15 cellular contexts compared by ENCODE assay signal in genomic region chr2:62708751-62709150, GRCh38. TPM values are rescaled to one million over a fixed set of nuclear protein-coding genes. Genes with fewer than 3 reads are reported as not detected.
A peak's percentile ranks its signal among the peaks of the same experiment; 100 is the strongest.
DNase-seq lines count a peak whose midpoint lies in the region; ATAC-seq, FAIRE-seq and TF ChIP-seq lines count a peak whose summit lies in the region.
"Had no signal": no experiment of that assay in that cellular context is flagged by ENCODE, and none has a peak within 500 bp of the region (broad histone marks: within the 10 kb centered on the region; RNA-seq: fewer than 3 reads in every experiment).

No MANE protein-coding gene starts in this region.

- H3K9ac ChIP-seq in mammary epithelial cell (ENCODE audit: insufficient read depth, low read length): no peak overlapping the region
- peak overlapping the region; percentile 96 for H3K9ac ChIP-seq in mesenchymal stem cell (ENCODE audit: low read length)

- H2BK5ac ChIP-seq in mesenchymal stem cell (ENCODE audit: low read depth, low read length, poor library complexity, severe bottlenecking): no peak overlapping the region

- H4K20me1 ChIP-seq in mammary epithelial cell (ENCODE audit: insufficient read depth, low read length): no peaks in the 10 kb centered on the region

- H3K4ac ChIP-seq in mesenchymal stem cell (ENCODE audit: low read depth in 1 of 2, low read length in 2 of 2): no peak overlapping the region

- intact Hi-C loops in left ventricle myocardium inferior (cut with micrococcal nuclease): no loop called here
- intact Hi-C loops in left ventricle myocardium superior (cut with micrococcal nuclease): no loop called here
- intact Hi-C loops in mammary epithelial cell (cut with micrococcal nuclease): loop anchor here (10.0 kb wide), 1 partner anchor 104 kb away; no protein-coding TSS in a partner anchor
- intact Hi-C loops in lower lobe of right lung (cut with DNase I): no loop called here
- intact Hi-C loops in body of pancreas (cut with DNase I): no loop called here

- H2AFZ ChIP-seq in mammary epithelial cell (ENCODE audit: low read depth, low read length) (no peak overlapping the region), mesenchymal stem cell (ENCODE audit: low read depth, low read length) (no peak overlapping the region)

- H4K91ac ChIP-seq in mesenchymal stem cell (ENCODE audit: low read length): no peak overlapping the region

- peak overlapping the region; percentile 88 for H3K4me2 ChIP-seq in mammary epithelial cell (ENCODE audit: insufficient read depth, low read depth, low read length)
- no peak overlapping the region for H3K4me2 ChIP-seq in mesenchymal stem cell (ENCODE audit: low read length, poor library complexity, severe bottlenecking)

- H3K79me1 ChIP-seq in mesenchymal stem cell (replicated peaks; ENCODE audit: low read length, poor library complexity, severe bottlenecking): peaks cover 11% of the 10 kb centered on the region

- peak; percentile 35 for FAIRE-seq in urothelium cell line (lab: Jason Lieb, UNC)

- no peak overlapping the region for H3K14ac ChIP-seq in mesenchymal stem cell (ENCODE audit: low read length in 2 of 2)

- H2BK12ac ChIP-seq in mesenchymal stem cell (ENCODE audit: low read length in 2 of 2): no peak overlapping the region

- H3K9me3 ChIP-seq in left ventricle myocardium inferior (replicated peaks) (no peaks in the 10 kb centered on the region), mammary epithelial cell (replicated peaks; ENCODE audit: insufficient read depth, low read length) (peaks cover 7% of the 10 kb centered on the region), mesenchymal stem cell (ENCODE audit: control insufficient read depth, low read length) (peaks cover 22% of the 10 kb centered on the region), lower lobe of right lung (no peaks in the 10 kb centered on the region), body of pancreas (no peaks in the 10 kb centered on the region)
- H3K9me3 ChIP-seq: HAP-1, neutrophil, transverse colon had no signal

- H3K36me3 ChIP-seq in left ventricle myocardium inferior: no peaks in the 10 kb centered on the region
- peaks cover 28% of the 10 kb centered on the region for H3K36me3 ChIP-seq in mammary epithelial cell (ENCODE audit: insufficient read depth, low read length)
- H3K36me3 ChIP-seq in mesenchymal stem cell (ENCODE audit: control insufficient read depth in 1 of 2, insufficient read depth in 2 of 2, low read depth in 1 of 2, low read length in 2 of 2): peaks cover 0 to 64% of the 10 kb centered on the region in 2 experiments
- peaks cover 8% of the 10 kb centered on the region for H3K36me3 ChIP-seq in lower lobe of right lung
- no peaks in the 10 kb centered on the region for H3K36me3 ChIP-seq in body of pancreas (replicated peaks in 1 of 2; ENCODE audit: insufficient read depth in 1 of 2, low read depth in 2 of 2)
- H3K36me3 ChIP-seq: neutrophil, transverse colon had no signal

- TF ChIP-seq CTCF in left ventricle myocardium inferior (IDR thresholded peaks at IDR 0.05; ENCODE audit: borderline replicate concordance) (no peak), mammary epithelial cell (conservative IDR thresholded peaks at IDR 0.05 in 1 of 2, IDR thresholded peaks at IDR 0.05 in 1 of 2; ENCODE audit: extremely low read depth in 1 of 2, insufficient read depth in 1 of 2, low read depth in 1 of 2, low read length in 2 of 2) (no peak), lower lobe of right lung (IDR thresholded peaks at IDR 0.05) (no peak), body of pancreas (IDR thresholded peaks at IDR 0.05) (no peak)

- H3K27me3 ChIP-seq in left ventricle myocardium inferior (ENCODE audit: low read depth) (no peaks in the 10 kb centered on the region), mammary epithelial cell (ENCODE audit: insufficient read depth, low read length) (no peaks in the 10 kb centered on the region), mesenchymal stem cell (ENCODE audit: control insufficient read depth in 1 of 2, insufficient read depth in 1 of 2, low read length in 2 of 2) (no peaks in the 10 kb centered on the region), lower lobe of right lung (ENCODE audit: low read depth) (no peaks in the 10 kb centered on the region), body of pancreas (no peaks in the 10 kb centered on the region)
- H3K27me3 ChIP-seq: neutrophil, transverse colon had no signal

- no peak overlapping the region for H2BK15ac ChIP-seq in mesenchymal stem cell (ENCODE audit: low read depth, poor library complexity, severe bottlenecking)

- no peak overlapping the region for H2AK5ac ChIP-seq in mesenchymal stem cell (ENCODE audit: low read length, severe bottlenecking)

- H3K27ac ChIP-seq in left ventricle myocardium inferior (replicated peaks) (no peak overlapping the region), mammary epithelial cell (ENCODE audit: insufficient read depth, low read depth, low read length) (no peak overlapping the region), mesenchymal stem cell (ENCODE audit: low read length, poor library complexity, severe bottlenecking) (no peak overlapping the region), lower lobe of right lung (no peak overlapping the region), body of pancreas (no peak overlapping the region)
- H3K27ac ChIP-seq: neutrophil, transverse colon had no signal

- H3K23ac ChIP-seq in mesenchymal stem cell (ENCODE audit: low read length in 2 of 2): no peak overlapping the region

- H3K79me2 ChIP-seq in mammary epithelial cell (ENCODE audit: insufficient read depth, low read length): peaks cover 78% of the 10 kb centered on the region

- dilution Hi-C loops in mammary epithelial cell (cut with HindIII; ENCODE audit: low sequenced_read_pairs): no loop called here

- WGBS in mammary epithelial cell (ENCODE audit: low coverage, missing lambda C conversion rate): 100% methylated on average over 1 of the region's 1 CpG
- WGBS in mesenchymal stem cell: 94% methylated on average over 1 of the region's 1 CpG
- 90% methylated on average over 1 of the region's 1 CpG for WGBS in body of pancreas, 2 donors

- H4K8ac ChIP-seq in mesenchymal stem cell (ENCODE audit: low read length): no peak overlapping the region

- ATAC-seq in left ventricle myocardium superior (no peak), lower lobe of right lung (no peak), body of pancreas (no peak), GM19463 (IDR thresholded peaks at IDR 0.05; ENCODE audit: unreplicated experiment) (no peak)
- ATAC-seq: activated T-cell treated with anti-CD3 and anti-CD28 coated beads, Interleukin-2, amount 50 U/mL, for 72 hours had no signal

- CTCF ChIA-PET in mammary epithelial cell (lab: Charles Lee; ENCODE audit: low non-redundant PET): no interaction called here

- no peak overlapping the region for H3K18ac ChIP-seq in mesenchymal stem cell (ENCODE audit: low read depth in 1 of 2, low read length in 2 of 2)

- H3K4me1 ChIP-seq in left ventricle myocardium inferior (peaks cover 40% of the 10 kb centered on the region), mammary epithelial cell (ENCODE audit: insufficient read depth, low read length) (peaks cover 24% of the 10 kb centered on the region), mesenchymal stem cell (ENCODE audit: control insufficient read depth, insufficient read depth, low read depth, low read length) (peaks cover 4% of the 10 kb centered on the region), lower lobe of right lung (peaks cover 27% of the 10 kb centered on the region), body of pancreas (peaks cover 59% of the 10 kb centered on the region)
- H3K4me1 ChIP-seq: HAP-1 had no signal

- H3K4me3 ChIP-seq in left ventricle myocardium inferior (peak overlapping the region; percentile 83), mammary epithelial cell (replicated peaks in 1 of 3; ENCODE audit: insufficient read depth in 1 of 3, low read depth in 2 of 3, low read length in 3 of 3) (peak overlapping the region in 2 of 3 experiments; percentile 79 to 90), mesenchymal stem cell (ENCODE audit: insufficient read depth in 1 of 2, low read depth in 1 of 2, low read length in 2 of 2) (peak overlapping the region in 1 of 2 experiments; percentile 95), lower lobe of right lung (no peak overlapping the region), body of pancreas (no peak overlapping the region)
- H3K4me3 ChIP-seq: HAP-1 had no signal

- in situ Hi-C loops in mammary epithelial cell (cut with MboI; ENCODE audit: low sequenced_read_pairs in 2 of 2): no loop called here

- no TSS peak for BruUV-seq in mammary epithelial cell (replicated peaks; lab: Mats Ljungman, UMichigan)

- TF ChIP-seq POLR2A in body of pancreas (IDR thresholded peaks at IDR 0.05): no peak

- H2BK120ac ChIP-seq in mesenchymal stem cell (ENCODE audit: low read depth, low read length): no peak overlapping the region

- DNase-seq in left ventricle myocardium inferior: no peak
- DNase-seq in left ventricle myocardium superior: no peak
- DNase-seq in mammary epithelial cell: no peak
- no peak for DNase-seq in mesenchymal stem cell
- DNase-seq in urothelium cell line (ENCODE audit: low spot score): no peak
- DNase-seq in lower lobe of right lung: no peak
- DNase-seq in body of pancreas: no peak
- DNase-seq: activated CD4-positive, alpha-beta T cell treated with anti-CD3 and anti-CD28 coated beads for 4 hours; activated T-cell treated with anti-CD3 and anti-CD28 coated beads, Interleukin-2, amount 50 U/mL, for 72 hours; amygdala; NCI-H1048; transverse colon had no signal

RNA-seq across cellular contexts. Expression of gene EHBP1, which starts 3.2 kb away (rescaled TPM):
- total RNA-seq in left ventricle myocardium inferior (20.4 TPM), left ventricle myocardium superior (21.8 TPM), mammary epithelial cell (100 to 1,000 TPM in 1 of 2 donors, 10 to 100 TPM in 1; 46.0 to 101 TPM), lower lobe of right lung (45.8 TPM), body of pancreas (10 to 100 TPM; 43.6 to 45.8 TPM)
- polyA plus RNA-seq in mammary epithelial cell: 56.8 TPM
- 156 TPM for polyA minus RNA-seq in mammary epithelial cell
- 26.8 TPM for polyA plus RNA-seq in mesenchymal stem cell (2013, experiment 1 of 2)
- polyA plus RNA-seq in mesenchymal stem cell (2013, experiment 2 of 2): 26.1 TPM

Comparison
In these comparisons a context has a peak if more than half of its experiments do, and no peak if none do; other contexts are left out.
1. H3K4me3 ChIP-seq: peak in left ventricle myocardium inferior (single experiment) and mammary epithelial cell (2 of 3); none in lower lobe of right lung (single experiment) and body of pancreas (0 of 2).